Comparison of ENCODE assay signal across 8 cellular contexts in genomic region chr7:50610521-50611277, GRCh38. TPM values are rescaled to one million over a fixed set of nuclear protein-coding genes. Genes with fewer than 3 reads are reported as not detected.
DNase-seq lines count a peak whose midpoint lies in the region; ATAC-seq and TF ChIP-seq lines count a peak whose summit lies in the region.

No MANE protein-coding gene starts in this region.

- in situ Hi-C loops in GM23248 (cut with MboI), result no loop called here

- H3K36me3 ChIP-seq in GM23248 (ENCODE audit: low read depth) (peaks cover 31% of the 10 kb centered on the region; the same call in 1 of the 2 replicates), MM.1S (replicated peaks; ENCODE audit: insufficient read depth, low read length) (no peaks in the 10 kb centered on the region)

- H3K27ac ChIP-seq in GM23248 (no peak overlapping the region), MM.1S (ENCODE audit: low read length) (no peak overlapping the region)

- no peak for TF ChIP-seq POLR2A in erythroblast (IDR thresholded peaks at IDR 0.05; ENCODE audit: low read length)

- no peak overlapping the region for H2AFZ ChIP-seq in GM23248
- no peak overlapping the region for H2AFZ ChIP-seq in MM.1S (ENCODE audit: low read length)

- peaks cover 15 to 24% of the 10 kb centered on the region in 2 donors for H3K36me3 Mint-ChIP-seq in CD14-positive monocyte

- H3K9me2 ChIP-seq in GM23248 (ENCODE audit: insufficient read depth) (no peaks in the 10 kb centered on the region), MM.1S (replicated peaks; ENCODE audit: insufficient read depth, low read length) (no peaks in the 10 kb centered on the region)

- H3K4me1 ChIP-seq in GM23248 (ENCODE audit: insufficient read depth) (peaks cover 8% of the 10 kb centered on the region), MM.1S (ENCODE audit: low read length) (peaks cover 8% of the 10 kb centered on the region; the same call in 1 of the 2 replicates)

- DNase-seq in CD14-positive monocyte (ENCODE audit: low spot score) (no peak), GM23248 (peak; percentile 76), SIG-M5 (lab: John Stamatoyannopoulos, UW) (peak; percentile 69), erythroblast (lab: John Stamatoyannopoulos, UW) (no peak), dedifferentiated amniotic fluid mesenchymal stem cell (ENCODE audit: extremely low spot score) (no peak), MM.1S (no peak)
- DNase-seq in effector CD4-positive, alpha-beta T cell, result peak; percentile 38

- peak overlapping the region in 1 of 2 donors; percentile 26 for H3K4me3 Mint-ChIP-seq in CD14-positive monocyte

- peak overlapping the region in 4 of 7 donors; percentile 12 to 42 (median 22) for H3K27ac Mint-ChIP-seq in CD14-positive monocyte

- no peak for TF ChIP-seq CTCF in CD14-positive monocyte (IDR thresholded peaks at IDR 0.05)
- no peak for TF ChIP-seq CTCF in MM.1S (IDR thresholded peaks at IDR 0.05; ENCODE audit: low read length)

- WGBS in GM23248 (ENCODE audit: low coverage in 1 of 2, low lambda C conversion rate in 2 of 2, missing lambda C conversion rate in 2 of 2), 2 experiments, result 32 to 35% methylated on average over 6 of the region's 6 CpGs

- no peak overlapping the region for H3K4me3 ChIP-seq in GM23248
- H3K4me3 ChIP-seq in MM.1S (ENCODE audit: low read length), result no peak overlapping the region

- peaks cover 0 to 2% (median 0%) of the 10 kb centered on the region in 7 donors for H3K9me3 Mint-ChIP-seq in CD14-positive monocyte

- H3K79me2 ChIP-seq in GM23248 (ENCODE audit: insufficient read depth), result no peaks in the 10 kb centered on the region
- no peaks in the 10 kb centered on the region for H3K79me2 ChIP-seq in MM.1S (ENCODE audit: low read length)

- no peak for ATAC-seq in HG02798 (IDR thresholded peaks at IDR 0.05; ENCODE audit: poor library complexity, unreplicated experiment)

- H3K4me1 Mint-ChIP-seq in CD14-positive monocyte, result peaks cover 34% of the 10 kb centered on the region

- intact Hi-C loops in CD14-positive monocyte (cut with micrococcal nuclease), result no loop called here

- H4K20me1 ChIP-seq in GM23248 (ENCODE audit: insufficient read depth) (no peaks in the 10 kb centered on the region; the same call in 1 of the 2 replicates), MM.1S (ENCODE audit: insufficient read depth, low read length) (no peaks in the 10 kb centered on the region)

- H3K27me3 ChIP-seq in GM23248 (replicated peaks; ENCODE audit: insufficient read depth), result no peaks in the 10 kb centered on the region
- no peaks in the 10 kb centered on the region; the same call in 1 of the 2 replicates for H3K27me3 ChIP-seq in MM.1S (replicated peaks; ENCODE audit: insufficient read depth, low read length)

- no peak overlapping the region for H3K9ac ChIP-seq in GM23248
- no peak overlapping the region for H3K9ac ChIP-seq in MM.1S (ENCODE audit: low read length)

- H3F3A ChIP-seq in GM23248 (ENCODE audit: insufficient read depth) (peaks cover 15% of the 10 kb centered on the region; the same call in 1 of the 2 replicates), MM.1S (ENCODE audit: insufficient read depth, low read length) (peaks cover 8% of the 10 kb centered on the region; the same call in 1 of the 2 replicates)

- no peaks in the 10 kb centered on the region for H3K9me3 ChIP-seq in GM23248 (ENCODE audit: low read depth)
- H3K9me3 ChIP-seq in MM.1S (replicated peaks; ENCODE audit: insufficient read depth, low read length), result no peaks in the 10 kb centered on the region

- H3K4me2 ChIP-seq in GM23248 (ENCODE audit: unreplicated experiment) (peak overlapping the region; percentile 27), MM.1S (ENCODE audit: low read depth, low read length) (no peak overlapping the region)

- H3K27me3 Mint-ChIP-seq in CD14-positive monocyte (ENCODE audit: low read depth in 3 of 3), result peaks cover 2 to 3% (median 2%) of the 10 kb centered on the region in 3 donors

RNA-seq across cellular contexts. Expression of gene DDC, which starts 45.5 kb away (rescaled TPM):
- not detected for polyA plus RNA-seq in CD14-positive monocyte
- total RNA-seq in GM23248 (2014; rRNA removed; shearing (Covaris generic)), result not detected in 2 replicates
- polyA plus RNA-seq in GM23248 (2016; fragmentation: Nextera tagmentation; extraction: Ambion mirVana), result not detected in 2 replicates

Comparison
In these comparisons a context has a peak if more than half of its experiments do, and no peak if none do; other contexts are left out.
1. DNase-seq: peak in GM23248 (single experiment), SIG-M5 (single experiment) and effector CD4-positive, alpha-beta T cell (single experiment); none in CD14-positive monocyte (single experiment), erythroblast (0 of 2), dedifferentiated amniotic fluid mesenchymal stem cell (single experiment) and MM.1S (single experiment).